Comparison of ENCODE assay signal across 16 cellular contexts in the genomic region with DNA sequence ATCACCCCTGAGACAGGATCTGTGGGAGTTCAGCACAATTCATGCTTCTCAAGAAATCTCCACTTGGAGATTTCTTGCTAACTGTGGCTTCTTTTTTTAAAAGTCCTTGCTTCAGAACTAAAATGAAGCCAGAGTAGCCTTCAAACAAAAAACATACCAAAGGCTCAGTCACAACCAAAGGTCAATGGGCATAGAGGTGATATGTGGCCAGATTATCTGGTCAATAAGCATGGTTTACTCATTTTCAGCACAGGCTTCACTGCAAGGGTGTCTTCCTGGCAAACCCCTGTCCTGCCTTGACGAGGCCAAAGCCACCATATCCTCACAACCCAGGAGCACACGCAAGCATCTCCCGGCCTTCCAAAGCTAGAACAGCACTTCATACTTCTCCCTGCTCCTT. TPM values are rescaled to one million over a fixed set of nuclear protein-coding genes. Genes with fewer than 3 reads are reported as not detected.
A peak's percentile ranks its signal among the peaks of the same experiment; 100 is the strongest.
DNase-seq lines count a peak whose midpoint lies in the region; ATAC-seq and TF ChIP-seq lines count a peak whose summit lies in the region.
"Had no signal": no experiment of that assay in that cellular context is flagged by ENCODE, and none has a peak within 500 bp of the region (broad histone marks: within the 10 kb centered on the region; RNA-seq: fewer than 3 reads in every experiment).

No MANE protein-coding gene starts in this region.

- no peak overlapping the region for H3K4me3 Mint-ChIP-seq in activated CD8-positive, alpha-beta memory T cell treated with anti-CD3 and anti-CD28 coated beads, Interleukin-2, amount 10 ng/mL, durations not matched to agents 7 days and 5 days
- H3K4me3 Mint-ChIP-seq: B cell; CD4-positive, alpha-beta T cell; CD8-positive, alpha-beta T cell had no signal

- H3K36me3 Mint-ChIP-seq in activated CD8-positive, alpha-beta memory T cell treated with anti-CD3 and anti-CD28 coated beads, Interleukin-2, amount 10 ng/mL, durations not matched to agents 7 days and 5 days, result no peaks in the 10 kb centered on the region
- H3K36me3 Mint-ChIP-seq: CD8-positive, alpha-beta T cell had no signal

- H3K9ac ChIP-seq in BLaER1, result no peak overlapping the region

- H3K27ac Mint-ChIP-seq in activated CD8-positive, alpha-beta memory T cell treated with anti-CD3 and anti-CD28 coated beads, Interleukin-2, amount 10 ng/mL, durations not matched to agents 7 days and 5 days, result no peak overlapping the region
- H3K27ac Mint-ChIP-seq: B cell; CD4-positive, alpha-beta T cell; CD8-positive, alpha-beta T cell had no signal

- no peak for ATAC-seq in activated CD8-positive, alpha-beta memory T cell treated with anti-CD3 and anti-CD28 coated beads, Interleukin-2, amount 10 ng/mL, durations not matched to agents 7 days and 5 days
- ATAC-seq in left lobe of liver, result peak; percentile 76
- no peak for ATAC-seq in upper lobe of right lung
- ATAC-seq: A549; CD8-positive, alpha-beta T cell had no signal

- H3K27me3 ChIP-seq in BLaER1 (no peaks in the 10 kb centered on the region), upper lobe of right lung (no peaks in the 10 kb centered on the region)

- intact Hi-C loops in upper lobe of right lung (cut with DNase I), result no loop called here

- H3K27ac ChIP-seq in BLaER1 (peak overlapping the region; percentile 84), upper lobe of right lung (no peak overlapping the region)
- H3K27ac ChIP-seq: 22Rv1, A549, C4-2B had no signal

- H3K27me3 Mint-ChIP-seq in activated CD8-positive, alpha-beta memory T cell treated with anti-CD3 and anti-CD28 coated beads, Interleukin-2, amount 10 ng/mL, durations not matched to agents 7 days and 5 days, result peaks cover 5% of the 10 kb centered on the region

- H3K4me2 ChIP-seq in BLaER1, result peak overlapping the region; percentile 82
- H3K4me2 ChIP-seq: A549 had no signal

- no peaks in the 10 kb centered on the region for H4K20me1 ChIP-seq in BLaER1

- DNase-seq in activated CD8-positive, alpha-beta memory T cell treated with anti-CD3 and anti-CD28 coated beads, Interleukin-2, amount 10 ng/mL, durations not matched to agents 7 days and 5 days, result peak; percentile 1
- DNase-seq in activated CD8-positive, alpha-beta memory T cell treated with anti-CD3 and anti-CD28 coated beads, Interleukin-2, amount 50 U/mL, for 4 hours, result no peak
- DNase-seq in left lobe of liver (ENCODE audit: low spot score) (no peak), upper lobe of right lung (no peak)
- DNase-seq: AML-193; Caco-2; Calu3; CD4-positive, alpha-beta T cell; CD8-positive, alpha-beta T cell; GF-D8 had no signal

- no peak for TF ChIP-seq CTCF in upper lobe of right lung (IDR thresholded peaks at IDR 0.05)

- H3K4me1 ChIP-seq in BLaER1, result peaks cover 55% of the 10 kb centered on the region
- H3K4me1 ChIP-seq in upper lobe of right lung, result no peaks in the 10 kb centered on the region
- H3K4me1 ChIP-seq: A549, Caco-2 had no signal

- CTCF ChIA-PET in activated CD8-positive, alpha-beta memory T cell treated with anti-CD3 and anti-CD28 coated beads, Interleukin-2, amount 10 ng/mL, durations not matched to agents 7 days and 5 days (lab: Charles Lee), result no interaction called here

- H3K36me3 ChIP-seq in BLaER1 (no peaks in the 10 kb centered on the region), upper lobe of right lung (no peaks in the 10 kb centered on the region)

- H3K9me3 ChIP-seq in BLaER1, result no peaks in the 10 kb centered on the region
- no peaks in the 10 kb centered on the region for H3K9me3 ChIP-seq in upper lobe of right lung
- H3K9me3 ChIP-seq: A549, Caco-2 had no signal

- H3K4me3 ChIP-seq in BLaER1 (no peak overlapping the region), upper lobe of right lung (no peak overlapping the region)
- H3K4me3 ChIP-seq: A549 had no signal

- H3K4me1 Mint-ChIP-seq in activated CD8-positive, alpha-beta memory T cell treated with anti-CD3 and anti-CD28 coated beads, Interleukin-2, amount 10 ng/mL, durations not matched to agents 7 days and 5 days, result no peaks in the 10 kb centered on the region

- H3K9me3 Mint-ChIP-seq in activated CD8-positive, alpha-beta memory T cell treated with anti-CD3 and anti-CD28 coated beads, Interleukin-2, amount 10 ng/mL, durations not matched to agents 7 days and 5 days (ENCODE audit: low read depth), result no peaks in the 10 kb centered on the region
- H3K9me3 Mint-ChIP-seq: CD4-positive, alpha-beta T cell; CD8-positive, alpha-beta T cell had no signal

RNA-seq across cellular contexts. Expression of gene SPRR4, which starts 11.2 kb away (rescaled TPM):
- total RNA-seq in activated CD8-positive, alpha-beta memory T cell treated with anti-CD3 and anti-CD28 coated beads, Interleukin-2, amount 10 ng/mL, durations not matched to agents 7 days and 5 days, result not detected
- total RNA-seq in left lobe of liver (not detected), upper lobe of right lung (not detected)
- total RNA-seq: A172; B cell; Caco-2; Calu3; CD4-positive, alpha-beta T cell; CD8-positive, alpha-beta T cell had no signal

RNA-seq across cellular contexts. Expression of gene SPRR5, which starts 12.3 kb away (rescaled TPM):
- total RNA-seq in activated CD8-positive, alpha-beta memory T cell treated with anti-CD3 and anti-CD28 coated beads, Interleukin-2, amount 10 ng/mL, durations not matched to agents 7 days and 5 days, result not detected
- total RNA-seq in left lobe of liver (not detected), upper lobe of right lung (not detected)
- total RNA-seq: A172; B cell; Caco-2; Calu3; CD4-positive, alpha-beta T cell; CD8-positive, alpha-beta T cell had no signal

RNA-seq across cellular contexts. Expression of gene SPRR1A, which starts 24.6 kb away (rescaled TPM):
- total RNA-seq in activated CD8-positive, alpha-beta memory T cell treated with anti-CD3 and anti-CD28 coated beads, Interleukin-2, amount 10 ng/mL, durations not matched to agents 7 days and 5 days, result not detected
- total RNA-seq in left lobe of liver (not detected), upper lobe of right lung (not detected)
- total RNA-seq: A172; B cell; Caco-2; Calu3; CD4-positive, alpha-beta T cell; CD8-positive, alpha-beta T cell had no signal

RNA-seq across cellular contexts. Expression of gene SPRR3, which starts 42.3 kb away (rescaled TPM):
- not detected for total RNA-seq in activated CD8-positive, alpha-beta memory T cell treated with anti-CD3 and anti-CD28 coated beads, Interleukin-2, amount 10 ng/mL, durations not matched to agents 7 days and 5 days
- total RNA-seq in left lobe of liver (not detected), upper lobe of right lung (not detected)
- total RNA-seq: A172; B cell; CD4-positive, alpha-beta T cell; CD8-positive, alpha-beta T cell had no signal

RNA-seq across cellular contexts. Expression of gene IVL, which starts 50.9 kb away (rescaled TPM):
- not detected for total RNA-seq in activated CD8-positive, alpha-beta memory T cell treated with anti-CD3 and anti-CD28 coated beads, Interleukin-2, amount 10 ng/mL, durations not matched to agents 7 days and 5 days
- total RNA-seq in left lobe of liver, result not detected
- total RNA-seq in upper lobe of right lung, result not detected
- total RNA-seq: A172; B cell; Caco-2; CD4-positive, alpha-beta T cell; CD8-positive, alpha-beta T cell had no signal
